9 cellular contexts compared by ENCODE assay signal in genomic region chr7:44983742-44984477, GRCh38. TPM values are rescaled to one million over a fixed set of nuclear protein-coding genes. Genes with fewer than 3 reads are reported as not detected.
DNase-seq lines count a peak whose midpoint lies in the region; ATAC-seq, FAIRE-seq and TF ChIP-seq lines count a peak whose summit lies in the region.
"Had no signal": no experiment of that assay in that cellular context is flagged by ENCODE, and none has a peak within 500 bp of the region (broad histone marks: within the 10 kb centered on the region; RNA-seq: fewer than 3 reads in every experiment).

No MANE protein-coding gene starts in this region.

- peaks cover 26% of the 10 kb centered on the region for H4K20me1 ChIP-seq in OCI-LY3 (ENCODE audit: insufficient read depth, low read length)

- peak overlapping the region; percentile 90; the same call in 1 of the 2 replicates for H3K4me3 ChIP-seq in OCI-LY3 (ENCODE audit: low read length)
- H3K4me3 ChIP-seq in retinal pigment epithelial cell (ENCODE audit: low read length) = peak overlapping the region; percentile 89

- no peaks in the 10 kb centered on the region for H3K27me3 ChIP-seq in OCI-LY3 (ENCODE audit: low read depth, low read length)
- H3K27me3 ChIP-seq: suprapubic skin had no signal

- 0 out of 2 replicates have a peak, but pooled peaks have one; percentile 20 for TF ChIP-seq POLR2A in GM12891 (IDR thresholded peaks at IDR 0.05; ENCODE audit: low read depth, low read length)

- no peak for DNase-seq in GM12891 (ENCODE audit: insufficient read length, low spot score)
- DNase-seq in chondrocyte (ENCODE audit: low spot score) = no peak
- DNase-seq in retinal pigment epithelial cell (ENCODE audit: low read depth) = no peak
- no peak for DNase-seq in head of caudate nucleus
- DNase-seq: NCI-H2029 treated with DMSO at 0.1 percent for 48 hours had no signal

- no peaks in the 10 kb centered on the region for H3K9me3 Mint-ChIP-seq in chondrocyte (ENCODE audit: low read depth)

- peaks cover 64% of the 10 kb centered on the region for H3K4me1 ChIP-seq in OCI-LY3 (ENCODE audit: low read length)

- H3K27ac ChIP-seq in OCI-LY3 (ENCODE audit: low read length) = peak overlapping the region; percentile 64; the same call in 1 of the 2 replicates
- H3K27ac ChIP-seq: suprapubic skin had no signal

- no peak overlapping the region for H3K4me3 Mint-ChIP-seq in chondrocyte (ENCODE audit: unreplicated experiment)

- H2AFZ ChIP-seq in OCI-LY3 (ENCODE audit: low read depth, low read length) = no peak overlapping the region

- peaks cover 57% of the 10 kb centered on the region for H3K4me1 Mint-ChIP-seq in chondrocyte (ENCODE audit: low read depth)

- TF ChIP-seq CTCF in OCI-LY3 (IDR thresholded peaks at IDR 0.05; ENCODE audit: low read depth, low read length) (no peak), chondrocyte (IDR thresholded peaks at IDR 0.05) (no peak), retinal pigment epithelial cell (conservative IDR thresholded peaks at IDR 0.05; ENCODE audit: low read depth, low read length) (no peak)

- intact Hi-C loops in head of caudate nucleus (cut with DNase I) = loop anchor here (10.0 kb wide), 2 partner anchors 99 to 399 kb away; partner anchors contain the start of genes PURB and TMED4

- ATAC-seq in GM19035 (IDR thresholded peaks at IDR 0.05; ENCODE audit: unreplicated experiment) = no peak
- ATAC-seq in HG02938 (IDR thresholded peaks at IDR 0.05; ENCODE audit: unreplicated experiment) = no peak

- peak overlapping the region; percentile 92 for H3K4me2 ChIP-seq in OCI-LY3 (ENCODE audit: low read length)

- FAIRE-seq in GM12891 (lab: Jason Lieb, UNC) = no peak

- peaks cover 42% of the 10 kb centered on the region for H3K79me2 ChIP-seq in OCI-LY3 (ENCODE audit: low read length)

- no peaks in the 10 kb centered on the region for H3K27me3 Mint-ChIP-seq in chondrocyte (ENCODE audit: low read depth)

- no peaks in the 10 kb centered on the region for H3K9me3 ChIP-seq in OCI-LY3 (ENCODE audit: insufficient read depth, low read length)
- H3K9me3 ChIP-seq: suprapubic skin had no signal

- H3K9ac ChIP-seq in OCI-LY3 (ENCODE audit: low read length) = no peak overlapping the region

- peak overlapping the region; percentile 71 for H3K27ac Mint-ChIP-seq in chondrocyte (ENCODE audit: unreplicated experiment)

- peaks cover 54% of the 10 kb centered on the region for H3K36me3 ChIP-seq in OCI-LY3 (replicated peaks; ENCODE audit: low read depth, low read length)

- H3K36me3 Mint-ChIP-seq in chondrocyte (ENCODE audit: low read depth) = peaks cover 22% of the 10 kb centered on the region

TF ChIP-seq in GM12891, 5 proteins besides CTCF, POLR2A, EP300 and RAD21:
- TF ChIP-seq POU2F2 (IDR thresholded peaks at IDR 0.05; ENCODE audit: low read depth, low read length) (no peak), POLR2AphosphoS5 (IDR thresholded peaks at IDR 0.05; ENCODE audit: low read depth, low read length) (no peak), SPI1 (IDR thresholded peaks at IDR 0.05; ENCODE audit: low read depth, low read length) (no peak), TAF1 (IDR thresholded peaks at IDR 0.05; ENCODE audit: low read depth, low read length) (no peak), PAX5 (IDR thresholded peaks at IDR 0.05; ENCODE audit: insufficient read depth, low read length, severe bottlenecking) (no peak)

RNA-seq across cellular contexts. Expression of gene MYO1G, which starts 5.1 kb away (rescaled TPM):
- 203 TPM for polyA plus RNA-seq in GM12891 (2012; ENCODE audit: low read depth, missing spikeins)
- 0.05 to 0.36 TPM in 2 of 3 replicates, not detected in the other for total RNA-seq in chondrocyte

RNA-seq across cellular contexts. Expression of gene CCM2, which starts 16.1 kb away (rescaled TPM):
- 64.9 TPM for polyA plus RNA-seq in GM12891 (2012; ENCODE audit: low read depth, missing spikeins)
- total RNA-seq in chondrocyte = 43.7 to 53.7 TPM (median 47.8 TPM) in 3 replicates
